In genomic region chr1:112808861-112809684, GRCh38 we compare ENCODE assay signal across 1 cellular context.
TF ChIP-seq lines count a peak whose summit lies in the region.

No MANE protein-coding gene starts in this region.

TF ChIP-seq in WTC11, 78 proteins besides CTCF, POLR2A, EP300 and RAD21 (continued from another document):
- TF ChIP-seq ZNF532 (CRISPR knock-in tag; IDR thresholded peaks at IDR 0.05; ENCODE audit: borderline replicate concordance): 0 out of 2 replicates have a peak, but pooled peaks have one; percentile 69
- peak; percentile 45; the same call in 1 of the 2 replicates for TF ChIP-seq ZNF423 (CRISPR knock-in tag; IDR thresholded peaks at IDR 0.05)
- peak; percentile 36; the same call in 1 of the 2 replicates for TF ChIP-seq TEAD1 (CRISPR knock-in tag; IDR thresholded peaks at IDR 0.05)
- no peak for TF ChIP-seq NR1H2 (CRISPR knock-in tag; IDR thresholded peaks at IDR 0.05)
- peak; percentile 62; the same call in 1 of the 2 replicates for TF ChIP-seq CREB1 (CRISPR knock-in tag; IDR thresholded peaks at IDR 0.05)
- TF ChIP-seq MXD4 (CRISPR knock-in tag; IDR thresholded peaks at IDR 0.05; ENCODE audit: borderline replicate concordance): no peak
- TF ChIP-seq ZNF281 (CRISPR knock-in tag; IDR thresholded peaks at IDR 0.05): peak; percentile 44; the same call in 1 of the 2 replicates
